8 cellular contexts compared by ENCODE assay signal in genomic region chr6:117482240-117483003, GRCh38. TPM values are rescaled to one million over a fixed set of nuclear protein-coding genes. Genes with fewer than 3 reads are reported as not detected.
DNase-seq lines count a peak whose midpoint lies in the region; ATAC-seq and TF ChIP-seq lines count a peak whose summit lies in the region.

Gene DCBLD1, plus strand, starts transcription at chr6:117482674. Its CDS starts 108 bp downstream, at chr6:117482782.

- peaks cover 44% of the 10 kb centered on the region for H3K27me3 ChIP-seq in GM23338 (ENCODE audit: insufficient read depth)
- no peaks in the 10 kb centered on the region for H3K27me3 ChIP-seq in left ventricle myocardium inferior (ENCODE audit: low read depth)

- DNase-seq in GDM1 (lab: John Stamatoyannopoulos, UW): peak; percentile 72
- peak; percentile 86 for DNase-seq in GM23338 (ENCODE audit: low spot score)
- DNase-seq in Kasumi-1 (lab: John Stamatoyannopoulos, UW): peak; percentile 52 to 55
- DNase-seq in SW 1271 (lab: John Stamatoyannopoulos, UW): peak; percentile 30 to 62
- DNase-seq in left ventricle myocardium inferior: peak; percentile 77
- peak; percentile 90 for DNase-seq in posterior vena cava (ENCODE audit: low spot score)
- DNase-seq in NCI-H1694 (lab: John Stamatoyannopoulos, UW): no peak

- H3K9me3 Mint-ChIP-seq in GM23338: peaks cover 4% of the 10 kb centered on the region; the same call in 2 of the 3 replicates

- H3K27ac Mint-ChIP-seq in GM23338: peak within 1 kb of the TSS; percentile 36; the same call in 1 of the 2 replicates

- H3F3A ChIP-seq in GM23338 (replicated peaks; ENCODE audit: low read depth): peaks cover 7% of the 10 kb centered on the region

- H3K27me3 Mint-ChIP-seq in GM23338 (ENCODE audit: insufficient read depth, low read depth, poor library complexity): peaks cover 24% of the 10 kb centered on the region

- no peaks in the 10 kb centered on the region for H3K9me2 ChIP-seq in GM23338 (ENCODE audit: insufficient read depth)

- H3K9me3 ChIP-seq in left ventricle myocardium inferior (replicated peaks): no peaks in the 10 kb centered on the region

- peaks cover 11% of the 10 kb centered on the region for H3K36me3 Mint-ChIP-seq in GM23338 (ENCODE audit: low read depth)

- no peaks in the 10 kb centered on the region for H3K36me3 ChIP-seq in GM23338 (ENCODE audit: insufficient read depth)
- H3K36me3 ChIP-seq in left ventricle myocardium inferior: no peaks in the 10 kb centered on the region

- H3K4me3 ChIP-seq in GM23338: peak within 1 kb of the TSS; percentile 85
- peak within 1 kb of the TSS; percentile 83 for H3K4me3 ChIP-seq in left ventricle myocardium inferior

- H3K27ac ChIP-seq in GM23338 (ENCODE audit: low read depth) (no peak within 1 kb of the TSS), angular gyrus (ENCODE audit: low read depth, low read length) (peak within 1 kb of the TSS; percentile 52), left ventricle myocardium inferior (replicated peaks) (peak within 1 kb of the TSS; percentile 91)

- intact Hi-C loops in left ventricle myocardium inferior (cut with micrococcal nuclease) (no loop called here), posterior vena cava (cut with DNase I) (no loop called here)

- peaks cover 35% of the 10 kb centered on the region for H3K4me1 ChIP-seq in GM23338 (ENCODE audit: insufficient read depth)
- peaks cover 34% of the 10 kb centered on the region for H3K4me1 ChIP-seq in left ventricle myocardium inferior

- peak within 1 kb of the TSS; percentile 88 for H3K4me3 Mint-ChIP-seq in GM23338

- TF ChIP-seq CTCF in GM23338 (conservative IDR thresholded peaks at IDR 0.05; ENCODE audit: low read depth in 2 of 2) (no peak), left ventricle myocardium inferior (IDR thresholded peaks at IDR 0.05; ENCODE audit: borderline replicate concordance) (peak; percentile 28)

- H4K20me1 ChIP-seq in GM23338 (replicated peaks; ENCODE audit: insufficient read depth): 0 out of 2 replicates have a peak, but pooled peaks cover 3% of the 10 kb centered on the region

- peak within 1 kb of the TSS; percentile 91 for H3K4me2 ChIP-seq in GM23338

- ATAC-seq in GM23338: peak; percentile 75

- peak within 1 kb of the TSS; percentile 96 for H2AFZ ChIP-seq in GM23338

- H3K79me2 ChIP-seq in GM23338 (replicated peaks; ENCODE audit: insufficient read depth): no peaks in the 10 kb centered on the region; the same call in 1 of the 2 replicates

- peaks cover 38% of the 10 kb centered on the region for H3K4me1 Mint-ChIP-seq in GM23338

TF ChIP-seq in GM23338, 12 proteins besides CTCF, POLR2A, EP300 and RAD21:
- TF ChIP-seq CREB1 (CRISPR knock-in tag; IDR thresholded peaks at IDR 0.05; ENCODE audit: low read depth) (peak; percentile 46), STAT1 (IDR thresholded peaks at IDR 0.05; ENCODE audit: unreplicated experiment) (no peak)

RNA-seq across cellular contexts. Expression of gene DCBLD1, which starts in this region (rescaled TPM):
- total RNA-seq in GM23338 (2014; rRNA removed; shearing (Covaris generic)): 7.6 and 25.7 TPM in 2 replicates
- polyA plus RNA-seq in GM23338 (2016; fragmentation: Nextera tagmentation; extraction: Ambion mirVana): 3.2 and 4.2 TPM in 2 replicates
- total RNA-seq in left ventricle myocardium inferior (5.5 TPM), posterior vena cava (1 to 10 TPM; 6.2 to 7.6 TPM)
